ENCODE assay signal across 1 cellular context in genomic region chr9:124511891-124512805, GRCh38.
TF ChIP-seq lines count a peak whose summit lies in the region.

No MANE protein-coding gene starts in this region.

TF ChIP-seq in HepG2, 621 proteins besides CTCF, POLR2A, EP300 and RAD21 (continued from another document and continues in another):
- TF ChIP-seq ZXDC (CRISPR knock-in tag; IDR thresholded peaks at IDR 0.05) (peak; percentile 99), RBM39 (IDR thresholded peaks at IDR 0.05; ENCODE audit: low read depth, low read length, poor library complexity, severe bottlenecking) (no peak), MYC (CRISPR knock-in tag; IDR thresholded peaks at IDR 0.05; ENCODE audit: borderline replicate concordance) (peak; percentile 89), CENPT (CRISPR knock-in tag; IDR thresholded peaks at IDR 0.05; ENCODE audit: low read depth) (no peak), ONECUT2 (CRISPR knock-in tag; IDR thresholded peaks at IDR 0.05) (0 out of 2 replicates have a peak, but pooled peaks have one; percentile 7), KDM5A (IDR thresholded peaks at IDR 0.05; ENCODE audit: borderline replicate concordance, low read length) (no peak), TAF1 (CRISPR knock-in tag; IDR thresholded peaks at IDR 0.05) (no peak; the same call in 1 of the 2 replicates), TBP (CRISPR knock-in tag; IDR thresholded peaks at IDR 0.05) (no peak), MLXIP (CRISPR knock-in tag; IDR thresholded peaks at IDR 0.05; ENCODE audit: borderline replicate concordance) (no peak), RARA (CRISPR knock-in tag; IDR thresholded peaks at IDR 0.05) (peak; percentile 90), ISX (CRISPR knock-in tag; conservative IDR thresholded peaks at IDR 0.05) (no peak), ZNF629 (CRISPR knock-in tag; conservative IDR thresholded peaks at IDR 0.05) (peak; percentile 40; the same call in 1 of the 2 replicates), CCDC6 (CRISPR knock-in tag; IDR thresholded peaks at IDR 0.05) (peak; percentile 57; the same call in 1 of the 2 replicates), SP1 (IDR thresholded peaks at IDR 0.05) (no peak), SP1 (CRISPR knock-in tag; IDR thresholded peaks at IDR 0.05) (no peak; the same call in 1 of the 2 replicates), ZBTB10 (CRISPR knock-in tag; IDR thresholded peaks at IDR 0.05; ENCODE audit: borderline replicate concordance) (peak; percentile 71; the same call in 1 of the 2 replicates), ZNF746 (CRISPR knock-in tag; IDR thresholded peaks at IDR 0.05) (peak; percentile 78), SIX4 (CRISPR knock-in tag; IDR thresholded peaks at IDR 0.05) (no peak), KAT7 (CRISPR knock-in tag; IDR thresholded peaks at IDR 0.05; ENCODE audit: borderline replicate concordance) (no peak; the same call in 1 of the 2 replicates), DBP (CRISPR knock-in tag; IDR thresholded peaks at IDR 0.05; ENCODE audit: not compliant biosample characterization) (no peak), DPF2 (CRISPR knock-in tag; IDR thresholded peaks at IDR 0.05; ENCODE audit: borderline replicate concordance, low read depth) (0 out of 2 replicates have a peak, but pooled peaks have one; percentile 25), CC2D1A (CRISPR knock-in tag; IDR thresholded peaks at IDR 0.05) (no peak), GATA4 (IDR thresholded peaks at IDR 0.05; ENCODE audit: borderline replicate concordance, low read depth) (peak; percentile 17; the same call in 1 of the 2 replicates), ZBTB4 (CRISPR knock-in tag; IDR thresholded peaks at IDR 0.05; ENCODE audit: borderline replicate concordance) (0 out of 2 replicates have a peak, but pooled peaks have one; percentile 14), ZNF550 (CRISPR knock-in tag; IDR thresholded peaks at IDR 0.05; ENCODE audit: borderline replicate concordance) (no peak), KLF12 (CRISPR knock-in tag; IDR thresholded peaks at IDR 0.05; ENCODE audit: borderline replicate concordance) (peak; percentile 31; the same call in 1 of the 2 replicates), ZNF296 (CRISPR knock-in tag; conservative IDR thresholded peaks at IDR 0.05) (peak; percentile 89), TRIM22 (IDR thresholded peaks at IDR 0.05) (no peak), ZNF17 (CRISPR knock-in tag; IDR thresholded peaks at IDR 0.05) (no peak), ZNF619 (CRISPR knock-in tag; IDR thresholded peaks at IDR 0.05) (no peak), ZNF224 (CRISPR knock-in tag; IDR thresholded peaks at IDR 0.05) (peak; percentile 64; the same call in 1 of the 2 replicates), DNMT3B (CRISPR knock-in tag; conservative IDR thresholded peaks at IDR 0.05) (no peak), ZNF546 (CRISPR knock-in tag; conservative IDR thresholded peaks at IDR 0.05) (no peak), ZNF644 (CRISPR knock-in tag; IDR thresholded peaks at IDR 0.05; ENCODE audit: low read depth) (no peak), SNAPC2 (CRISPR knock-in tag; IDR thresholded peaks at IDR 0.05) (no peak), ZSCAN30 (CRISPR knock-in tag; IDR thresholded peaks at IDR 0.05) (no peak), IKZF1 (IDR thresholded peaks at IDR 0.05) (no peak), KLF6 (CRISPR knock-in tag; IDR thresholded peaks at IDR 0.05) (no peak), ZNF589 (CRISPR knock-in tag; conservative IDR thresholded peaks at IDR 0.05) (no peak), SSRP1 (CRISPR knock-in tag; IDR thresholded peaks at IDR 0.05) (no peak)
- TF ChIP-seq, protein P1, sequence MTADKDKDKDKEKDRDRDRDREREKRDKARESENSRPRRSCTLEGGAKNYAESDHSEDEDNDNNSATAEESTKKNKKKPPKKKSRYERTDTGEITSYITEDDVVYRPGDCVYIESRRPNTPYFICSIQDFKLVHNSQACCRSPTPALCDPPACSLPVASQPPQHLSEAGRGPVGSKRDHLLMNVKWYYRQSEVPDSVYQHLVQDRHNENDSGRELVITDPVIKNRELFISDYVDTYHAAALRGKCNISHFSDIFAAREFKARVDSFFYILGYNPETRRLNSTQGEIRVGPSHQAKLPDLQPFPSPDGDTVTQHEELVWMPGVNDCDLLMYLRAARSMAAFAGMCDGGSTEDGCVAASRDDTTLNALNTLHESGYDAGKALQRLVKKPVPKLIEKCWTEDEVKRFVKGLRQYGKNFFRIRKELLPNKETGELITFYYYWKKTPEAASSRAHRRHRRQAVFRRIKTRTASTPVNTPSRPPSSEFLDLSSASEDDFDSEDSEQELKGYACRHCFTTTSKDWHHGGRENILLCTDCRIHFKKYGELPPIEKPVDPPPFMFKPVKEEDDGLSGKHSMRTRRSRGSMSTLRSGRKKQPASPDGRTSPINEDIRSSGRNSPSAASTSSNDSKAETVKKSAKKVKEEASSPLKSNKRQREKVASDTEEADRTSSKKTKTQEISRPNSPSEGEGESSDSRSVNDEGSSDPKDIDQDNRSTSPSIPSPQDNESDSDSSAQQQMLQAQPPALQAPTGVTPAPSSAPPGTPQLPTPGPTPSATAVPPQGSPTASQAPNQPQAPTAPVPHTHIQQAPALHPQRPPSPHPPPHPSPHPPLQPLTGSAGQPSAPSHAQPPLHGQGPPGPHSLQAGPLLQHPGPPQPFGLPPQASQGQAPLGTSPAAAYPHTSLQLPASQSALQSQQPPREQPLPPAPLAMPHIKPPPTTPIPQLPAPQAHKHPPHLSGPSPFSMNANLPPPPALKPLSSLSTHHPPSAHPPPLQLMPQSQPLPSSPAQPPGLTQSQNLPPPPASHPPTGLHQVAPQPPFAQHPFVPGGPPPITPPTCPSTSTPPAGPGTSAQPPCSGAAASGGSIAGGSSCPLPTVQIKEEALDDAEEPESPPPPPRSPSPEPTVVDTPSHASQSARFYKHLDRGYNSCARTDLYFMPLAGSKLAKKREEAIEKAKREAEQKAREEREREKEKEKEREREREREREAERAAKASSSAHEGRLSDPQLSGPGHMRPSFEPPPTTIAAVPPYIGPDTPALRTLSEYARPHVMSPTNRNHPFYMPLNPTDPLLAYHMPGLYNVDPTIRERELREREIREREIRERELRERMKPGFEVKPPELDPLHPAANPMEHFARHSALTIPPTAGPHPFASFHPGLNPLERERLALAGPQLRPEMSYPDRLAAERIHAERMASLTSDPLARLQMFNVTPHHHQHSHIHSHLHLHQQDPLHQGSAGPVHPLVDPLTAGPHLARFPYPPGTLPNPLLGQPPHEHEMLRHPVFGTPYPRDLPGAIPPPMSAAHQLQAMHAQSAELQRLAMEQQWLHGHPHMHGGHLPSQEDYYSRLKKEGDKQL (CRISPR knock-in tag; IDR thresholded peaks at IDR 0.05; ENCODE audit: low read depth) = no peak
